ENCODE assay signal across 8 cellular contexts in genomic region chr3:13073042-13073906, GRCh38. TPM values are rescaled to one million over a fixed set of nuclear protein-coding genes. Genes with fewer than 3 reads are reported as not detected.
A peak's percentile ranks its signal among the peaks of the same experiment; 100 is the strongest.
DNase-seq lines count a peak whose midpoint lies in the region; ATAC-seq and TF ChIP-seq lines count a peak whose summit lies in the region.

TSS of gene IQSEC1 (minus strand) at chr3:13073429. CDS start at chr3:13073014, 415 bp downstream.

- H3K4me2 ChIP-seq in trophoblast cell (ENCODE audit: low read length), result no peak within 1 kb of the TSS

- intact Hi-C loops in head of caudate nucleus (cut with DNase I), result no loop called here

- POLR2A ChIA-PET in HEK293 (lab: Yijun Ruan, JAX), result no interaction called here

- no peak within 1 kb of the TSS for H2AK5ac ChIP-seq in trophoblast cell (ENCODE audit: low read length)

- H2BK5ac ChIP-seq in trophoblast cell (ENCODE audit: low read depth, low read length, poor library complexity), result no peak within 1 kb of the TSS

- no peak for TF ChIP-seq CTCF in HEK293 (tag by site-specific recombination; IDR thresholded peaks at IDR 0.05)
- TF ChIP-seq CTCF in thoracic aorta (IDR thresholded peaks at IDR 0.05), result no peak

- no peak within 1 kb of the TSS for H4K8ac ChIP-seq in trophoblast cell (ENCODE audit: low read depth, low read length)

- H3K27me3 ChIP-seq in trophoblast cell (ENCODE audit: insufficient read depth, low read length) (peaks cover 34% of the 10 kb centered on the region), thoracic aorta (replicated peaks; ENCODE audit: insufficient read depth) (no peaks in the 10 kb centered on the region)

- no peak within 1 kb of the TSS for H2BK120ac ChIP-seq in trophoblast cell (ENCODE audit: insufficient read depth, low read length, poor library complexity)

- H3K9me3 ChIP-seq in HEK293 (ENCODE audit: control insufficient read depth, insufficient read depth, low read depth, low read length), result no peaks in the 10 kb centered on the region
- peaks cover 7% of the 10 kb centered on the region for H3K9me3 ChIP-seq in trophoblast cell (ENCODE audit: insufficient read depth, low read depth, low read length)
- no peaks in the 10 kb centered on the region for H3K9me3 ChIP-seq in thoracic aorta

- H3K27ac ChIP-seq in HEK293 (ENCODE audit: extremely low read depth, low read depth, low read length), result no peak within 1 kb of the TSS
- H3K27ac ChIP-seq in trophoblast cell (ENCODE audit: low read depth, low read length), result no peak within 1 kb of the TSS
- peak within 1 kb of the TSS in 1 of 2 donors; percentile 6 for H3K27ac ChIP-seq in thoracic aorta

- no peak for ATAC-seq in thoracic aorta (ENCODE audit: insufficient number of reproducible peaks, low FRiP score, low read depth)

- no peak within 1 kb of the TSS for H4K91ac ChIP-seq in trophoblast cell (ENCODE audit: low read depth, low read length)

- no peak within 1 kb of the TSS for H4K12ac ChIP-seq in trophoblast cell (ENCODE audit: low read depth, low read length)

- no peaks in the 10 kb centered on the region for H3K79me1 ChIP-seq in trophoblast cell (ENCODE audit: low read length)

- H3K23ac ChIP-seq in trophoblast cell (ENCODE audit: low read length), result peak within 1 kb of the TSS; percentile 15

- peak; percentile 72 for DNase-seq in NCI-H345 (lab: John Stamatoyannopoulos, UW)
- DNase-seq in activated T-helper 9 cell treated with anti-CD3 and anti-CD28 coated beads, Interleukin-2, amount 50 U/mL, for 16 hours (ENCODE audit: low read depth), result peak; percentile 58
- DNase-seq in head of caudate nucleus, result peak; percentile 68 to 94 (median 86)
- DNase-seq in trophoblast cell, result no peak
- DNase-seq in thoracic aorta (ENCODE audit: low spot score), result no peak
- DNase-seq in NCI-H226, result no peak

- CTCF ChIA-PET in HEK293 (lab: Yijun Ruan, JAX), result interaction anchor here (0.6 kb wide), 1 partner anchor 57 kb away, joined by 3 read pairs; no protein-coding TSS in a partner anchor

- H3K4ac ChIP-seq in trophoblast cell (ENCODE audit: low read depth, low read length), result no peak within 1 kb of the TSS

- H3K9ac ChIP-seq in trophoblast cell (ENCODE audit: low read length), result no peak within 1 kb of the TSS

- H3K4me1 ChIP-seq in HEK293 (ENCODE audit: control insufficient read depth, insufficient read depth, low read length), result no peaks in the 10 kb centered on the region; the same call in 1 of the 2 replicates
- no peaks in the 10 kb centered on the region for H3K4me1 ChIP-seq in trophoblast cell (ENCODE audit: control insufficient read depth in 1 of 2, insufficient read depth in 2 of 2, low read length in 2 of 2)
- peaks cover 9 to 43% of the 10 kb centered on the region in 2 donors for H3K4me1 ChIP-seq in thoracic aorta (ENCODE audit: control insufficient read depth in 1 of 2, low read depth in 2 of 2)

- H3K79me2 ChIP-seq in trophoblast cell (ENCODE audit: control insufficient read depth, insufficient read depth, low read length, poor library complexity), result no peaks in the 10 kb centered on the region

- no peak within 1 kb of the TSS for H2BK12ac ChIP-seq in trophoblast cell (ENCODE audit: low read length)

- H3K14ac ChIP-seq in trophoblast cell (ENCODE audit: low read length), result no peak within 1 kb of the TSS

- H3K36me3 ChIP-seq in HEK293 (ENCODE audit: control insufficient read depth in 2 of 2, insufficient read depth in 1 of 2, low read length in 2 of 2) (no peaks in the 10 kb centered on the region), trophoblast cell (ENCODE audit: control insufficient read depth in 1 of 2, insufficient read depth in 2 of 2, low read length in 2 of 2) (no peaks in the 10 kb centered on the region), thoracic aorta (no peaks in the 10 kb centered on the region)

- no peak within 1 kb of the TSS for H3K18ac ChIP-seq in trophoblast cell (ENCODE audit: low read length)

- WGBS in trophoblast cell (ENCODE audit: extremely low coverage, insufficient coverage, insufficient read length), result no CpG with 5 or more reads among the region's 86 CpGs

- peak within 1 kb of the TSS; percentile 42; the same call in 1 of the 2 replicates for H3K4me3 ChIP-seq in GM08714 (ENCODE audit: low read length)
- peak within 1 kb of the TSS; percentile 9 for H3K4me3 ChIP-seq in HEK293 (ENCODE audit: low read depth, low read length)
- no peak within 1 kb of the TSS for H3K4me3 ChIP-seq in trophoblast cell (ENCODE audit: low read depth, low read length)
- peak within 1 kb of the TSS; percentile 63 for H3K4me3 ChIP-seq in thoracic aorta

- H2AFZ ChIP-seq in trophoblast cell (ENCODE audit: insufficient read depth, low read length, poor library complexity), result no peak within 1 kb of the TSS

TF ChIP-seq in HEK293, 187 proteins besides CTCF, POLR2A, EP300 and RAD21:
- peak; percentile 36 for TF ChIP-seq ZFHX2 (tag by site-specific recombination; conservative IDR thresholded peaks at IDR 0.05)
- peak; percentile 60; the same call in 1 of the 2 replicates for TF ChIP-seq PRDM10 (tag by site-specific recombination; IDR thresholded peaks at IDR 0.05)
- TF ChIP-seq ZBTB26 (tag by site-specific recombination; optimal IDR thresholded peaks at IDR 0.05), result peak; percentile 32
- TF ChIP-seq ZNF449 (tag by site-specific recombination; IDR thresholded peaks at IDR 0.05), result peak; percentile 67; the same call in 1 of the 2 replicates
- no peak for TF ChIP-seq ZNF18 (tag by site-specific recombination; IDR thresholded peaks at IDR 0.05)
- no peak for TF ChIP-seq ZNF660 (tag by site-specific recombination; IDR thresholded peaks at IDR 0.05)

RNA-seq across cellular contexts. Expression of gene IQSEC1, which starts in this region (rescaled TPM):
- polyA plus RNA-seq in trophoblast cell (2013), result 28.1 and 28.5 TPM in 2 replicates
- 100 to 1,000 TPM in 1 of 2 donors, 10 to 100 TPM in 1; 93.6 to 121 TPM for total RNA-seq in thoracic aorta

Comparison
In these comparisons a context has a peak if more than half of its experiments do, and no peak if none do; other contexts are left out.
1. DNase-seq: peak in NCI-H345 (single experiment), activated T-helper 9 cell treated with anti-CD3 and anti-CD28 coated beads, Interleukin-2, amount 50 U/mL, for 16 hours (single experiment) and head of caudate nucleus (42 of 42); none in trophoblast cell (0 of 2), thoracic aorta (single experiment) and NCI-H226 (single experiment).